In genomic region chr5:159947708-159948358, GRCh38 we compare ENCODE assay signal across 19 cellular contexts. TPM values are rescaled to one million over a fixed set of nuclear protein-coding genes. Genes with fewer than 3 reads are reported as not detected.
DNase-seq lines count a peak whose midpoint lies in the region; ATAC-seq, FAIRE-seq and TF ChIP-seq lines count a peak whose summit lies in the region.
"Had no signal": no experiment of that assay in that cellular context is flagged by ENCODE, and none has a peak within 500 bp of the region (broad histone marks: within the 10 kb centered on the region; RNA-seq: fewer than 3 reads in every experiment).

No MANE protein-coding gene starts in this region.

- H3K18ac ChIP-seq in H1 (ENCODE audit: extremely low read depth, low read length), result no peak overlapping the region

- H4K5ac ChIP-seq in H1 (ENCODE audit: insufficient read length, low read depth, low read length), result no peak overlapping the region

- no peak overlapping the region for H3K56ac ChIP-seq in H1 (replicated peaks; ENCODE audit: insufficient read length, low read depth, low read length)

- no peaks in the 10 kb centered on the region for H3K9me3 ChIP-seq in H1 (ENCODE audit: insufficient read depth in 2 of 2, low read depth in 1 of 2, low read length in 1 of 2)
- no peaks in the 10 kb centered on the region for H3K9me3 ChIP-seq in gastroesophageal sphincter
- H3K9me3 ChIP-seq: heart left ventricle, left lung had no signal

- H3K27me3 ChIP-seq in H1 (replicated peaks in 1 of 4; ENCODE audit: control insufficient read depth in 3 of 4, extremely low read depth in 1 of 4, insufficient read depth in 3 of 4, low read length in 3 of 4), result peaks cover 0 to 1% (median 0%) of the 10 kb centered on the region in 4 experiments; a peak in 1 of 7 replicates
- H3K27me3 ChIP-seq in gastroesophageal sphincter, result peaks cover 28% of the 10 kb centered on the region
- H3K27me3 ChIP-seq: cardiac muscle cell, left lung had no signal

- H3K9ac ChIP-seq in H1 (replicated peaks in 1 of 4; ENCODE audit: extremely low read depth in 1 of 4, low read depth in 3 of 4, low read length in 3 of 4), result no peak overlapping the region
- H3K9ac ChIP-seq: KMS-11 had no signal

- no peak overlapping the region for H3K4me2 ChIP-seq in H1 (ENCODE audit: insufficient read depth in 1 of 2, low read depth in 2 of 2, low read length in 2 of 2)
- H3K4me2 ChIP-seq: KMS-11 had no signal

- H3K9me3 Mint-ChIP-seq in T-cell, result no peaks in the 10 kb centered on the region
- H3K9me3 Mint-ChIP-seq: natural killer cell; stimulated activated naive CD8-positive, alpha-beta T cell treated with anti-CD3 and anti-CD28 coated beads, Interleukin-15, amount 100 ng/mL, for 72 hours had no signal

- WGBS in H1 (ENCODE audit: extremely low coverage in 1 of 2, insufficient coverage in 1 of 2, insufficient read length in 1 of 2, insufficient replicate concordance in 2 of 2, low coverage in 1 of 2, low lambda C conversion rate in 2 of 2, missing lambda C conversion rate in 1 of 2), 2 experiments, result 83% methylated on average over 9 of the region's 9 CpGs; no CpG with 5 or more reads in 1 of the 2 experiments
- WGBS in gastroesophageal sphincter (ENCODE audit: low coverage in 1 of 2), 2 donors, result 38 to 67% methylated on average over 4 to 7 of the region's 9 CpGs

- no peaks in the 10 kb centered on the region for H3K23me2 ChIP-seq in H1 (ENCODE audit: low read depth, low read length)

- FAIRE-seq in H1 (lab: Jason Lieb, UNC), result no peak

- no peak overlapping the region for H2BK5ac ChIP-seq in H1 (ENCODE audit: low read depth, low read length)

- H2BK120ac ChIP-seq in H1 (replicated peaks; ENCODE audit: low read depth, low read length), result no peak overlapping the region

- H3K23ac ChIP-seq in H1 (ENCODE audit: insufficient read length), result no peak overlapping the region

- no peak for TF ChIP-seq CTCF in H1 (IDR thresholded peaks at IDR 0.05; ENCODE audit: control extremely low read depth in 1 of 3, insufficient read depth in 1 of 3, low read depth in 1 of 3, low read length in 3 of 3)
- no peak for TF ChIP-seq CTCF in gastroesophageal sphincter (IDR thresholded peaks at IDR 0.05)

- no peak overlapping the region for H3K4me3 Mint-ChIP-seq in T-cell
- H3K4me3 Mint-ChIP-seq: CD4-positive, alpha-beta memory T cell; natural killer cell; stimulated activated naive CD8-positive, alpha-beta T cell treated with anti-CD3 and anti-CD28 coated beads, Interleukin-15, amount 100 ng/mL, for 72 hours had no signal

- no peaks in the 10 kb centered on the region for H3K79me2 ChIP-seq in H1 (ENCODE audit: control insufficient read depth in 1 of 2, insufficient read depth in 2 of 2, low read length in 2 of 2)

- peak; percentile 74 for DNase-seq in GM03348 (ENCODE audit: low spot score)
- peak; percentile 76 for DNase-seq in NOMO-1 treated with DMSO at 0.1 percent for 48 hours (lab: John Stamatoyannopoulos, UW; ENCODE audit: unreplicated experiment)
- DNase-seq in H1 (ENCODE audit: low read depth in 1 of 2, low spot score in 2 of 2), result no peak
- peak; percentile 13 for DNase-seq in myocyte (ENCODE audit: low read depth)
- DNase-seq in T-helper 9 cell, result no peak
- DNase-seq in T-cell, result no peak
- DNase-seq: CD4-positive, alpha-beta memory T cell; GF-D8; heart left ventricle; left lung; natural killer cell; NCI-H2029 treated with DMSO at 0.1 percent for 48 hours; NCI-H748 treated with DMSO at 0.1 percent for 48 hours; SHP77 treated with DMSO at 0.1 percent for 48 hours; stimulated activated naive CD8-positive, alpha-beta T cell treated with anti-CD3 and anti-CD28 coated beads, Interleukin-15, amount 100 ng/mL, for 72 hours had no signal

- H4K8ac ChIP-seq in H1 (ENCODE audit: extremely low read depth, insufficient read depth, low read length), result no peak overlapping the region

- CTCF ChIA-PET in H1 (lab: Charles Lee; ENCODE audit: partially characterized antibody), result interaction anchor here (0.6 to 2.1 kb wide), 8 partner anchors 11 to 661 kb away, joined by 3 to 8 read pairs (median 4); no protein-coding TSS in a partner anchor
- CTCF ChIA-PET in T-cell (lab: Charles Lee), result interaction anchor here (0.9 kb wide), 2 partner anchors 14 to 22 kb away, joined by 3 to 4 read pairs; no protein-coding TSS in a partner anchor

- TF ChIP-seq POLR2A in H1 (IDR thresholded peaks at IDR 0.05; ENCODE audit: control extremely low read depth in 1 of 2, low read depth in 2 of 2, low read length in 2 of 2), result no peak
- TF ChIP-seq POLR2A in gastroesophageal sphincter (IDR thresholded peaks at IDR 0.05), result no peak

- no peak overlapping the region for H3K14ac ChIP-seq in H1 (ENCODE audit: insufficient read length)

- H3K4me1 Mint-ChIP-seq in T-cell, result no peaks in the 10 kb centered on the region
- H3K4me1 Mint-ChIP-seq: natural killer cell had no signal

- TF ChIP-seq EP300 in H1 (IDR thresholded peaks at IDR 0.05; ENCODE audit: borderline replicate concordance in 1 of 2, low read depth in 2 of 2, low read length in 2 of 2) (no peak), gastroesophageal sphincter (IDR thresholded peaks at IDR 0.05) (no peak)

- H3K4me1 ChIP-seq in H1 (replicated peaks in 1 of 4; ENCODE audit: control insufficient read depth in 3 of 4, insufficient read depth in 4 of 4, low read length in 3 of 4) (no peaks in the 10 kb centered on the region), gastroesophageal sphincter (no peaks in the 10 kb centered on the region)
- H3K4me1 ChIP-seq: heart left ventricle, left lung had no signal

- POLR2A ChIA-PET in H1 (lab: Charles Lee; ENCODE audit: partially characterized antibody) (no interaction called here), T-cell (lab: Charles Lee) (no interaction called here)

- H3K27me3 Mint-ChIP-seq in T-cell, result peaks cover 14 to 18% of the 10 kb centered on the region in 2 donors

- no peak overlapping the region for H2BK12ac ChIP-seq in H1 (ENCODE audit: low read depth, low read length)

- H4K91ac ChIP-seq in H1 (replicated peaks; ENCODE audit: insufficient read length, low read length), result no peak overlapping the region

- H3K36me3 ChIP-seq in H1 (ENCODE audit: control insufficient read depth in 2 of 4, insufficient read depth in 4 of 4, low read length in 3 of 4) (no peaks in the 10 kb centered on the region), gastroesophageal sphincter (no peaks in the 10 kb centered on the region)
- H3K36me3 ChIP-seq: cardiac muscle cell, heart left ventricle, left lung had no signal

- no peaks in the 10 kb centered on the region for H3K36me3 Mint-ChIP-seq in T-cell
- H3K36me3 Mint-ChIP-seq: CD4-positive, alpha-beta memory T cell; natural killer cell had no signal

- H2AK5ac ChIP-seq in H1 (ENCODE audit: low read depth, low read length), result no peak overlapping the region

- H3K27ac ChIP-seq in H1 (ENCODE audit: low read depth, low read length), result no peak overlapping the region
- no peak overlapping the region for H3K27ac ChIP-seq in gastroesophageal sphincter
- H3K27ac ChIP-seq: cardiac muscle cell, heart left ventricle, KMS-11, left lung had no signal

- H4K20me1 ChIP-seq in H1 (replicated peaks in 1 of 2; ENCODE audit: control insufficient read depth in 1 of 2, insufficient read depth in 2 of 2, low read length in 2 of 2), result no peaks in the 10 kb centered on the region

- H3K4me3 ChIP-seq in H1 (ENCODE audit: extremely low read depth in 1 of 4, insufficient read depth in 2 of 4, low read depth in 3 of 4, low read length in 4 of 4), result no peak overlapping the region
- no peak overlapping the region for H3K4me3 ChIP-seq in gastroesophageal sphincter
- H3K4me3 ChIP-seq: cardiac muscle cell, heart left ventricle, left lung had no signal

- TF ChIP-seq RAD21 in H1 (IDR thresholded peaks at IDR 0.05 in 1 of 2, conservative IDR thresholded peaks at IDR 0.05 in 1 of 2; ENCODE audit: low read depth in 2 of 2, low read length in 2 of 2), result no peak

- no peak overlapping the region for H2BK20ac ChIP-seq in H1 (ENCODE audit: low read length)

- no peak overlapping the region for H3K27ac Mint-ChIP-seq in T-cell
- H3K27ac Mint-ChIP-seq: CD4-positive, alpha-beta memory T cell; natural killer cell; stimulated activated naive CD8-positive, alpha-beta T cell treated with anti-CD3 and anti-CD28 coated beads, Interleukin-15, amount 100 ng/mL, for 72 hours had no signal

- 0 out of 2 replicates have a peak overlapping the region, but pooled peaks have one; percentile 40 for H2AFZ ChIP-seq in H1 (ENCODE audit: low read length)

- H3K4ac ChIP-seq in H1 (replicated peaks; ENCODE audit: insufficient read length, low read depth, low read length), result no peak overlapping the region

- no peak overlapping the region for H2BK15ac ChIP-seq in H1 (ENCODE audit: low read length)

- ATAC-seq in gastroesophageal sphincter, result no peak
- no peak for ATAC-seq in T-cell (replicated peaks in 1 of 4)
- no peak for ATAC-seq in HG03097 (IDR thresholded peaks at IDR 0.05; ENCODE audit: low FRiP score, unreplicated experiment)
- ATAC-seq: heart left ventricle; left lung; natural killer cell; stimulated activated naive CD8-positive, alpha-beta T cell treated with anti-CD3 and anti-CD28 coated beads, Interleukin-15, amount 100 ng/mL, for 72 hours had no signal

- no peaks in the 10 kb centered on the region for H3K79me1 ChIP-seq in H1 (ENCODE audit: low read depth, low read length)

TF ChIP-seq in H1, 55 proteins besides CTCF, POLR2A, EP300 and RAD21 (continues in another document):
- no peak for TF ChIP-seq ZNF274 (IDR thresholded peaks at IDR 0.05; ENCODE audit: borderline replicate concordance, extremely low read depth, low read length)
- no peak for TF ChIP-seq CEBPB (IDR thresholded peaks at IDR 0.05; ENCODE audit: low read depth, low read length)
- no peak for TF ChIP-seq SAP30 (IDR thresholded peaks at IDR 0.05; ENCODE audit: insufficient read depth, insufficient replicate concordance, low read length)
- no peak for TF ChIP-seq TAF7 (optimal IDR thresholded peaks at IDR 0.05; ENCODE audit: borderline replicate concordance, low read depth, low read length)

RNA-seq across cellular contexts. Expression of gene ADRA1B, which starts 31.6 kb away (rescaled TPM):
- total RNA-seq in H1 (2021; fragmentation: NEBNext Ultra II Directional; extraction: Animal tissue kit (Norgen Biotek cat#: 25700)), result not detected in 2 replicates
- polyA plus RNA-seq in H1 (2011; rRNA removed), result 0.08 TPM in 1 of 2 replicates, not detected in the other
- polyA plus RNA-seq in H1 (2011; cell fraction: cytosol; rRNA removed), result not detected
- 0.04 TPM for polyA plus RNA-seq in H1 (2011; cell fraction: nucleus; rRNA removed)
- polyA plus RNA-seq in H1 (2012, experiment 1 of 2), result not detected in 4 replicates
- not detected for polyA plus RNA-seq in H1 (2012, experiment 2 of 2)
- not detected for polyA plus RNA-seq in H1 (2013, experiment 1 of 2)
- 0.11 TPM for polyA plus RNA-seq in H1 (2013, experiment 2 of 2)
- polyA minus RNA-seq in H1 (2011; rRNA and poly(A)+ RNA removed), result 0.09 and 0.22 TPM in 2 replicates
- polyA minus RNA-seq in H1 (2011; cell fraction: cytosol; rRNA and poly(A)+ RNA removed), result not detected
- polyA minus RNA-seq in H1 (2011; cell fraction: nucleus; rRNA and poly(A)+ RNA removed), result not detected
- total RNA-seq in myocyte, result 9.0 and 9.2 TPM in 2 replicates
- 3.2 TPM for polyA plus RNA-seq in myocyte (2012)
- total RNA-seq in gastroesophageal sphincter, result 1 to 10 TPM in 3 of 4 donors, under 1 TPM in 1; 0.67 to 5.3 (median 3.0) TPM
- total RNA-seq in T-cell, result under 1 TPM in 1 of 5 donors, not detected in 4; 0.12 TPM
- total RNA-seq: CD4-positive, alpha-beta memory T cell; natural killer cell had no signal
- polyA plus RNA-seq: CD4-positive, alpha-beta memory T cell had no signal

Comparison
In these comparisons a context has a peak if more than half of its experiments do, and no peak if none do; other contexts are left out.
1. DNase-seq: peak in GM03348 (single experiment), NOMO-1 treated with DMSO at 0.1 percent for 48 hours (single experiment) and myocyte (single experiment); none in H1 (0 of 2), T-helper 9 cell (single experiment) and T-cell (0 of 34).